Comparison of ENCODE assay signal across 1 cellular context in the genomic region with DNA sequence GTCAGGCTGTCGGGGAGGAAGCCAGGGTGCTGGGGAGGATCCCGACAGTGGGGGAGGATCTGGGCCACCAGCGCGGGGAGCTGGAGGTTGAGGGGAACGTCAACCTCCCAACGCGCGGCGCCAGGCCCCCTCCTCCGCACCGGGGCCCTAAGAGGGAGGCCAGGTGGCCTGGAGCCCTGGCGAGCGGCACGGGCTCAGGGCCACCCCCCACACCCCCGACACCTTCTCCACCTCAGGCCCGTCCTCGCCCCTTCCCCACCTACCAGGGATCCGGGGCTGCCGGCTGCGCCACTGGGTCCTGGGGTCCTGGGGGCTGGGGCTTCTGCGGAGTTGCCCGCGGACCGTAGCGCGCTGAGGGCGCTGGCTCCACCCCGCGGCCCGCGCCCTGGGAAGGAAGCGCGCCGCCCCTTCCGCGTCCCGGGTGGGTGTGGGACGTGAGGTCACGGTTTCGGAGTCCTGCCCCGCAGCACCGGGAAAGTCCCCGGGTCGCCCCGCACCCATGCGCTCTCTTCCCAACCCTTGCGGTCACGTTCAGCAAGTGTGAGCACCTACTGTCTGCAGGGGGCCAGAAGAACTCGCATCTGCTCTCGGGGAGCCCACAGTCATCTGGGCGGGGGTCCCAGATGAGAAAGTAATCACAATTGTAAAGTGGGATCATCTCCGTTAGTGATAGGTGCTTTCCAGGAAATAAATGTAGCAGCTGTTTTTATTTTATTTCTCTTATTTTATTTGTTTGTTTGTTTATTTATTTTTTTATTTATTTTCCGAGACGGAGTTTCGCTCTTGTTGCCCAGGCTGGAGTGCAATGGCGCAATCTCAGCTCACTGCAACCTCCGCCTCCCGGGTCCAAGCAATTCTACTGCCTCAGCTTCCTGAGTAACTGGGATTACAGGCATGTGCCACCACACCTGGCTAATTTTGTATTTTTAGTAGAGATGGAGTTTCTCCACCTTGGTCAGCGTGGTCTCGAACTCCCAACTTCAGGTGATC.
A peak's percentile ranks its signal among the peaks of the same experiment; 100 is the strongest.
TF ChIP-seq lines count a peak whose summit lies in the region.

A gene (minus strand): TSS at position 362 of the 990 bp plus-strand sequence. CDS start 13,335 bp downstream, outside the sequence.

TF ChIP-seq in K562, 482 proteins besides CTCF, POLR2A, EP300 and RAD21 (continued from another document and continues in another):
- TF ChIP-seq CHD4 (IDR thresholded peaks at IDR 0.05; ENCODE audit: insufficient read depth, insufficient replicate concordance, low read depth, low read length, poor library complexity, severe bottlenecking): peak; percentile 74
- TF ChIP-seq TGIF2 (CRISPR knock-in tag; IDR thresholded peaks at IDR 0.05): no peak
- no peak for TF ChIP-seq ZNF24 (IDR thresholded peaks at IDR 0.05)
- TF ChIP-seq SMARCB1 (IDR thresholded peaks at IDR 0.05; ENCODE audit: insufficient read length, low read depth): no peak
- TF ChIP-seq ZBTB17 (CRISPR knock-in tag; IDR thresholded peaks at IDR 0.05): no peak
- no peak for TF ChIP-seq ETV5 (CRISPR knock-in tag; IDR thresholded peaks at IDR 0.05; ENCODE audit: low read depth)
- no peak for TF ChIP-seq RFX5 (IDR thresholded peaks at IDR 0.05; ENCODE audit: low read depth, low read length)
- no peak for TF ChIP-seq ZNF12 (CRISPR knock-in tag; IDR thresholded peaks at IDR 0.05)
- no peak for TF ChIP-seq SETDB1 (IDR thresholded peaks at IDR 0.05; ENCODE audit: low read length)
- no peak for TF ChIP-seq SREBF2 (CRISPR knock-in tag; IDR thresholded peaks at IDR 0.05)
- TF ChIP-seq, protein P1, sequence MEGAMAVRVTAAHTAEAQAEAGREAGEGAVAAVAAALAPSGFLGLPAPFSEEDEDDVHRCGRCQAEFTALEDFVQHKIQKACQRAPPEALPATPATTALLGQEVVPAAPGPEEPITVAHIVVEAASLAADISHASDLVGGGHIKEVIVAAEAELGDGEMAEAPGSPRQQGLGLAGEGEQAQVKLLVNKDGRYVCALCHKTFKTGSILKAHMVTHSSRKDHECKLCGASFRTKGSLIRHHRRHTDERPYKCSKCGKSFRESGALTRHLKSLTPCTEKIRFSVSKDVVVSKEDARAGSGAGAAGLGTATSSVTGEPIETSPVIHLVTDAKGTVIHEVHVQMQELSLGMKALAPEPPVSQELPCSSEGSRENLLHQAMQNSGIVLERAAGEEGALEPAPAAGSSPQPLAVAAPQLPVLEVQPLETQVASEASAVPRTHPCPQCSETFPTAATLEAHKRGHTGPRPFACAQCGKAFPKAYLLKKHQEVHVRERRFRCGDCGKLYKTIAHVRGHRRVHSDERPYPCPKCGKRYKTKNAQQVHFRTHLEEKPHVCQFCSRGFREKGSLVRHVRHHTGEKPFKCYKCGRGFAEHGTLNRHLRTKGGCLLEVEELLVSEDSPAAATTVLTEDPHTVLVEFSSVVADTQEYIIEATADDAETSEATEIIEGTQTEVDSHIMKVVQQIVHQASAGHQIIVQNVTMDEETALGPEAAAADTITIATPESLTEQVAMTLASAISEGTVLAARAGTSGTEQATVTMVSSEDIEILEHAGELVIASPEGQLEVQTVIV (CRISPR knock-in tag; IDR thresholded peaks at IDR 0.05; ENCODE audit: borderline replicate concordance): no peak
- no peak for TF ChIP-seq NFATC3 (IDR thresholded peaks at IDR 0.05)
- no peak for TF ChIP-seq FOXJ2 (tag; IDR thresholded peaks at IDR 0.05)
- TF ChIP-seq, protein P2, sequence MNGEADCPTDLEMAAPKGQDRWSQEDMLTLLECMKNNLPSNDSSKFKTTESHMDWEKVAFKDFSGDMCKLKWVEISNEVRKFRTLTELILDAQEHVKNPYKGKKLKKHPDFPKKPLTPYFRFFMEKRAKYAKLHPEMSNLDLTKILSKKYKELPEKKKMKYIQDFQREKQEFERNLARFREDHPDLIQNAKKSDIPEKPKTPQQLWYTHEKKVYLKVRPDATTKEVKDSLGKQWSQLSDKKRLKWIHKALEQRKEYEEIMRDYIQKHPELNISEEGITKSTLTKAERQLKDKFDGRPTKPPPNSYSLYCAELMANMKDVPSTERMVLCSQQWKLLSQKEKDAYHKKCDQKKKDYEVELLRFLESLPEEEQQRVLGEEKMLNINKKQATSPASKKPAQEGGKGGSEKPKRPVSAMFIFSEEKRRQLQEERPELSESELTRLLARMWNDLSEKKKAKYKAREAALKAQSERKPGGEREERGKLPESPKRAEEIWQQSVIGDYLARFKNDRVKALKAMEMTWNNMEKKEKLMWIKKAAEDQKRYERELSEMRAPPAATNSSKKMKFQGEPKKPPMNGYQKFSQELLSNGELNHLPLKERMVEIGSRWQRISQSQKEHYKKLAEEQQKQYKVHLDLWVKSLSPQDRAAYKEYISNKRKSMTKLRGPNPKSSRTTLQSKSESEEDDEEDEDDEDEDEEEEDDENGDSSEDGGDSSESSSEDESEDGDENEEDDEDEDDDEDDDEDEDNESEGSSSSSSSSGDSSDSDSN (IDR thresholded peaks at IDR 0.05; ENCODE audit: borderline replicate concordance in 1 of 2, low read depth in 2 of 2, low read length in 2 of 2): 0 out of 4 replicates have a peak, but pooled peaks of 1 of the 2 experiments have one; percentile 47
- no peak for TF ChIP-seq TAL1 (IDR thresholded peaks at IDR 0.05)
- TF ChIP-seq SNIP1 (IDR thresholded peaks at IDR 0.05; ENCODE audit: low read depth): no peak
- no peak for TF ChIP-seq SRSF7 (optimal IDR thresholded peaks at IDR 0.05; ENCODE audit: low read depth, low read length)
- 0 out of 2 replicates have a peak, but pooled peaks have one; percentile 15 for TF ChIP-seq HCFC1 (IDR thresholded peaks at IDR 0.05; ENCODE audit: low read depth, low read length)
- no peak for TF ChIP-seq ZNF354B (CRISPR knock-in tag; IDR thresholded peaks at IDR 0.05)
- no peak; the same call in 1 of the 2 replicates for TF ChIP-seq NBN (IDR thresholded peaks at IDR 0.05; ENCODE audit: low read depth)
- peak; percentile 68 for TF ChIP-seq CEBPG (CRISPR knock-in tag; IDR thresholded peaks at IDR 0.05)
- TF ChIP-seq CEBPG (tag; conservative IDR thresholded peaks at IDR 0.05 in 1 of 2, IDR thresholded peaks at IDR 0.05 in 1 of 2): peak; percentile 55 to 83; a peak in 3 of 4 replicates
- peak; percentile 37 for TF ChIP-seq TAF1 (IDR thresholded peaks at IDR 0.05; ENCODE audit: control insufficient read depth, extremely low read depth, insufficient read depth, low read length, severe bottlenecking)
- 0 out of 2 replicates have a peak, but pooled peaks have one; percentile 55 for TF ChIP-seq CREM (IDR thresholded peaks at IDR 0.05; ENCODE audit: low read depth)
- no peak for TF ChIP-seq POLR3G (IDR thresholded peaks at IDR 0.05; ENCODE audit: extremely low read depth, insufficient read length, insufficient replicate concordance)
- TF ChIP-seq, protein P3, sequence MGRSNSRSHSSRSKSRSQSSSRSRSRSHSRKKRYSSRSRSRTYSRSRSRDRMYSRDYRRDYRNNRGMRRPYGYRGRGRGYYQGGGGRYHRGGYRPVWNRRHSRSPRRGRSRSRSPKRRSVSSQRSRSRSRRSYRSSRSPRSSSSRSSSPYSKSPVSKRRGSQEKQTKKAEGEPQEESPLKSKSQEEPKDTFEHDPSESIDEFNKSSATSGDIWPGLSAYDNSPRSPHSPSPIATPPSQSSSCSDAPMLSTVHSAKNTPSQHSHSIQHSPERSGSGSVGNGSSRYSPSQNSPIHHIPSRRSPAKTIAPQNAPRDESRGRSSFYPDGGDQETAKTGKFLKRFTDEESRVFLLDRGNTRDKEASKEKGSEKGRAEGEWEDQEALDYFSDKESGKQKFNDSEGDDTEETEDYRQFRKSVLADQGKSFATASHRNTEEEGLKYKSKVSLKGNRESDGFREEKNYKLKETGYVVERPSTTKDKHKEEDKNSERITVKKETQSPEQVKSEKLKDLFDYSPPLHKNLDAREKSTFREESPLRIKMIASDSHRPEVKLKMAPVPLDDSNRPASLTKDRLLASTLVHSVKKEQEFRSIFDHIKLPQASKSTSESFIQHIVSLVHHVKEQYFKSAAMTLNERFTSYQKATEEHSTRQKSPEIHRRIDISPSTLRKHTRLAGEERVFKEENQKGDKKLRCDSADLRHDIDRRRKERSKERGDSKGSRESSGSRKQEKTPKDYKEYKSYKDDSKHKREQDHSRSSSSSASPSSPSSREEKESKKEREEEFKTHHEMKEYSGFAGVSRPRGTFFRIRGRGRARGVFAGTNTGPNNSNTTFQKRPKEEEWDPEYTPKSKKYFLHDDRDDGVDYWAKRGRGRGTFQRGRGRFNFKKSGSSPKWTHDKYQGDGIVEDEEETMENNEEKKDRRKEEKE (IDR thresholded peaks at IDR 0.05; ENCODE audit: borderline replicate concordance in 1 of 2, control insufficient read depth in 1 of 2, low read depth in 2 of 2, low read length in 1 of 2): no peak
- 0 out of 2 replicates have a peak, but pooled peaks have one; percentile 22 for TF ChIP-seq POLR2AphosphoS5 (IDR thresholded peaks at IDR 0.05; ENCODE audit: control insufficient read depth, insufficient read depth, low read depth, low read length)
- TF ChIP-seq, protein P4, sequence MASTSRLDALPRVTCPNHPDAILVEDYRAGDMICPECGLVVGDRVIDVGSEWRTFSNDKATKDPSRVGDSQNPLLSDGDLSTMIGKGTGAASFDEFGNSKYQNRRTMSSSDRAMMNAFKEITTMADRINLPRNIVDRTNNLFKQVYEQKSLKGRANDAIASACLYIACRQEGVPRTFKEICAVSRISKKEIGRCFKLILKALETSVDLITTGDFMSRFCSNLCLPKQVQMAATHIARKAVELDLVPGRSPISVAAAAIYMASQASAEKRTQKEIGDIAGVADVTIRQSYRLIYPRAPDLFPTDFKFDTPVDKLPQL (IDR thresholded peaks at IDR 0.05; ENCODE audit: extremely low read depth, insufficient read length): no peak
- TF ChIP-seq PPARD (CRISPR knock-in tag; IDR thresholded peaks at IDR 0.05): no peak
- TF ChIP-seq MXI1 (IDR thresholded peaks at IDR 0.05; ENCODE audit: low read depth, low read length): no peak
- no peak for TF ChIP-seq ZNF57 (CRISPR knock-in tag; IDR thresholded peaks at IDR 0.05)
- TF ChIP-seq, protein P5, sequence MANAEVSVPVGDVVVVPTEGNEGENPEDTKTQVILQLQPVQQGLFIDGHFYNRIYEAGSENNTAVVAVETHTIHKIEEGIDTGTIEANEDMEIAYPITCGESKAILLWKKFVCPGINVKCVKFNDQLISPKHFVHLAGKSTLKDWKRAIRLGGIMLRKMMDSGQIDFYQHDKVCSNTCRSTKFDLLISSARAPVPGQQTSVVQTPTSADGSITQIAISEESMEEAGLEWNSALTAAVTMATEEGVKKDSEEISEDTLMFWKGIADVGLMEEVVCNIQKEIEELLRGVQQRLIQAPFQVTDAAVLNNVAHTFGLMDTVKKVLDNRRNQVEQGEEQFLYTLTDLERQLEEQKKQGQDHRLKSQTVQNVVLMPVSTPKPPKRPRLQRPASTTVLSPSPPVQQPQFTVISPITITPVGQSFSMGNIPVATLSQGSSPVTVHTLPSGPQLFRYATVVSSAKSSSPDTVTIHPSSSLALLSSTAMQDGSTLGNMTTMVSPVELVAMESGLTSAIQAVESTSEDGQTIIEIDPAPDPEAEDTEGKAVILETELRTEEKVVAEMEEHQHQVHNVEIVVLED (CRISPR knock-in tag; IDR thresholded peaks at IDR 0.05): peak; percentile 39; the same call in 1 of the 2 replicates
- TF ChIP-seq, protein P6, sequence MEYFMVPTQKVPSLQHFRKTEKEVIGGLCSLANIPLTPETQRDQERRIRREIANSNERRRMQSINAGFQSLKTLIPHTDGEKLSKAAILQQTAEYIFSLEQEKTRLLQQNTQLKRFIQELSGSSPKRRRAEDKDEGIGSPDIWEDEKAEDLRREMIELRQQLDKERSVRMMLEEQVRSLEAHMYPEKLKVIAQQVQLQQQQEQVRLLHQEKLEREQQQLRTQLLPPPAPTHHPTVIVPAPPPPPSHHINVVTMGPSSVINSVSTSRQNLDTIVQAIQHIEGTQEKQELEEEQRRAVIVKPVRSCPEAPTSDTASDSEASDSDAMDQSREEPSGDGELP (CRISPR knock-in tag; IDR thresholded peaks at IDR 0.05; ENCODE audit: borderline replicate concordance): peak; percentile 59; the same call in 1 of the 2 replicates
- no peak for TF ChIP-seq CBFA2T3 (IDR thresholded peaks at IDR 0.05)
- peak; percentile 71 for TF ChIP-seq CCNT2 (IDR thresholded peaks at IDR 0.05; ENCODE audit: borderline replicate concordance, extremely low read depth, insufficient read length, low read depth, low read length)
- TF ChIP-seq, protein P7, sequence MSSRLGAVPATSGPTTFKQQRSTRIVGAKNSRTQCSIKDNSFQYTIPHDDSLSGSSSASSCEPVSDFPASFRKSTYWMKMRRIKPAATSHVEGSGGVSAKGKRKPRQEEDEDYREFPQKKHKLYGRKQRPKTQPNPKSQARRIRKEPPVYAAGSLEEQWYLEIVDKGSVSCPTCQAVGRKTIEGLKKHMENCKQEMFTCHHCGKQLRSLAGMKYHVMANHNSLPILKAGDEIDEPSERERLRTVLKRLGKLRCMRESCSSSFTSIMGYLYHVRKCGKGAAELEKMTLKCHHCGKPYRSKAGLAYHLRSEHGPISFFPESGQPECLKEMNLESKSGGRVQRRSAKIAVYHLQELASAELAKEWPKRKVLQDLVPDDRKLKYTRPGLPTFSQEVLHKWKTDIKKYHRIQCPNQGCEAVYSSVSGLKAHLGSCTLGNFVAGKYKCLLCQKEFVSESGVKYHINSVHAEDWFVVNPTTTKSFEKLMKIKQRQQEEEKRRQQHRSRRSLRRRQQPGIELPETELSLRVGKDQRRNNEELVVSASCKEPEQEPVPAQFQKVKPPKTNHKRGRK (tag; IDR thresholded peaks at IDR 0.05): no peak
- no peak for TF ChIP-seq LCOR (CRISPR knock-in tag; IDR thresholded peaks at IDR 0.05)
- no peak for TF ChIP-seq FOXA3 (CRISPR knock-in tag; conservative IDR thresholded peaks at IDR 0.05 in 1 of 2, IDR thresholded peaks at IDR 0.05 in 1 of 2)
- TF ChIP-seq ZNF212 (CRISPR knock-in tag; IDR thresholded peaks at IDR 0.05): no peak
- TF ChIP-seq MECOM (CRISPR knock-in tag; IDR thresholded peaks at IDR 0.05): no peak
- no peak for TF ChIP-seq RBM39 (optimal IDR thresholded peaks at IDR 0.05; ENCODE audit: low read depth, low read length)
- no peak for TF ChIP-seq WHSC1 (IDR thresholded peaks at IDR 0.05; ENCODE audit: low read length)
- TF ChIP-seq, protein P8, sequence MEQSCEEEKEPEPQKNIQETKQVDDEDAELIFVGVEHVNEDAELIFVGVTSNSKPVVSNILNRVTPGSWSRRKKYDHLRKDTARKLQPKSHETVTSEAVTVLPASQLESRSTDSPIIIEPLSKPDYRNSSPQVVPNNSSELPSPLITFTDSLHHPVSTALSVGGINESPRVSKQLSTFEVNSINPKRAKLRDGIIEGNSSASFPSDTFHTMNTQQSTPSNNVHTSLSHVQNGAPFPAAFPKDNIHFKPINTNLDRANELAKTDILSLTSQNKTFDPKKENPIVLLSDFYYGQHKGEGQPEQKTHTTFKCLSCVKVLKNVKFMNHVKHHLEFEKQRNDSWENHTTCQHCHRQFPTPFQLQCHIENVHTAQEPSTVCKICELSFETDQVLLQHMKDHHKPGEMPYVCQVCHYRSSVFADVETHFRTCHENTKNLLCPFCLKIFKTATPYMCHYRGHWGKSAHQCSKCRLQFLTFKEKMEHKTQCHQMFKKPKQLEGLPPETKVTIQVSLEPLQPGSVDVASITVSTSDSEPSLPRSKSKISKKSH (CRISPR knock-in tag; IDR thresholded peaks at IDR 0.05): no peak
- no peak for TF ChIP-seq KDM4B (IDR thresholded peaks at IDR 0.05; ENCODE audit: borderline replicate concordance in 2 of 2, low read depth in 1 of 2)
- no peak for TF ChIP-seq ARNT (IDR thresholded peaks at IDR 0.05)
- TF ChIP-seq KLF16 (IDR thresholded peaks at IDR 0.05): no peak
- TF ChIP-seq, protein P9, sequence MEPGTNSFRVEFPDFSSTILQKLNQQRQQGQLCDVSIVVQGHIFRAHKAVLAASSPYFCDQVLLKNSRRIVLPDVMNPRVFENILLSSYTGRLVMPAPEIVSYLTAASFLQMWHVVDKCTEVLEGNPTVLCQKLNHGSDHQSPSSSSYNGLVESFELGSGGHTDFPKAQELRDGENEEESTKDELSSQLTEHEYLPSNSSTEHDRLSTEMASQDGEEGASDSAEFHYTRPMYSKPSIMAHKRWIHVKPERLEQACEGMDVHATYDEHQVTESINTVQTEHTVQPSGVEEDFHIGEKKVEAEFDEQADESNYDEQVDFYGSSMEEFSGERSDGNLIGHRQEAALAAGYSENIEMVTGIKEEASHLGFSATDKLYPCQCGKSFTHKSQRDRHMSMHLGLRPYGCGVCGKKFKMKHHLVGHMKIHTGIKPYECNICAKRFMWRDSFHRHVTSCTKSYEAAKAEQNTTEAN (CRISPR knock-in tag; IDR thresholded peaks at IDR 0.05): no peak
